ENCODE assay signal across 17 cellular contexts in genomic region chr14:70897475-70897874, GRCh38. TPM values are rescaled to one million over a fixed set of nuclear protein-coding genes. Genes with fewer than 3 reads are reported as not detected.
DNase-seq lines count a peak whose midpoint lies in the region; ATAC-seq and TF ChIP-seq lines count a peak whose summit lies in the region.
"Had no signal": no experiment of that assay in that cellular context is flagged by ENCODE, and none has a peak within 500 bp of the region (broad histone marks: within the 10 kb centered on the region; RNA-seq: fewer than 3 reads in every experiment).

No MANE protein-coding gene starts in this region.

- peaks cover 5% of the 10 kb centered on the region for H3K27me3 Mint-ChIP-seq in Caco-2 (ENCODE audit: insufficient read depth, unreplicated experiment)

- H3K4me3 ChIP-seq in heart left ventricle (no peak overlapping the region), cardiac fibroblast (replicated peaks in 1 of 2; ENCODE audit: low read depth in 2 of 2, low read length in 2 of 2) (no peak overlapping the region), mesenchymal stem cell (ENCODE audit: insufficient read depth in 1 of 2, low read depth in 1 of 2, low read length in 2 of 2) (peak overlapping the region in 1 of 2 experiments; percentile 38), transverse colon (no peak overlapping the region), Caco-2 (ENCODE audit: low read depth, low read length) (no peak overlapping the region)
- H3K4me3 ChIP-seq: A549, prostate gland had no signal

- no peaks in the 10 kb centered on the region for H3K36me3 Mint-ChIP-seq in Caco-2 (ENCODE audit: insufficient read depth, unreplicated experiment)

- H3K27me3 ChIP-seq in heart left ventricle = no peaks in the 10 kb centered on the region
- H3K27me3 ChIP-seq in mesenchymal stem cell (ENCODE audit: control insufficient read depth in 1 of 2, insufficient read depth in 1 of 2, low read length in 2 of 2) = no peaks in the 10 kb centered on the region
- H3K27me3 ChIP-seq in transverse colon = no peaks in the 10 kb centered on the region
- H3K27me3 ChIP-seq in Caco-2 (replicated peaks; ENCODE audit: control insufficient read depth, insufficient read depth, low read length) = no peaks in the 10 kb centered on the region

- no peaks in the 10 kb centered on the region for H3K9me3 Mint-ChIP-seq in Caco-2 (ENCODE audit: unreplicated experiment)

- H3K18ac ChIP-seq in mesenchymal stem cell (ENCODE audit: low read depth in 1 of 2, low read length in 2 of 2) = peak overlapping the region in 1 of 2 experiments; percentile 50

- H2BK12ac ChIP-seq in mesenchymal stem cell (ENCODE audit: low read length in 2 of 2) = no peak overlapping the region

- H3K4me3 Mint-ChIP-seq in Caco-2 (ENCODE audit: unreplicated experiment) = no peak overlapping the region

- intact Hi-C loops in heart left ventricle (cut with DNase I) = no loop called here
- intact Hi-C loops in cardiac septum (cut with DNase I) = no loop called here
- intact Hi-C loops in transverse colon (cut with DNase I; ENCODE audit: low total_unique reads) = no loop called here
- intact Hi-C loops in Caco-2 (cut with micrococcal nuclease; ENCODE audit: unreplicated experiment) = no loop called here

- H3K23ac ChIP-seq in mesenchymal stem cell (ENCODE audit: low read length in 2 of 2) = no peak overlapping the region

- H2BK120ac ChIP-seq in mesenchymal stem cell (ENCODE audit: low read depth, low read length) = no peak overlapping the region

- H3K9ac ChIP-seq in mesenchymal stem cell (ENCODE audit: low read length) = peak overlapping the region; percentile 16

- CTCF ChIA-PET in Caco-2 (lab: Charles Lee) = interaction anchor here (0.7 to 1.3 kb wide), 2 partner anchors 10 to 329 kb away, joined by 3 to 4 read pairs; partner anchors contain the start of gene PCNX1

- H3K4ac ChIP-seq in mesenchymal stem cell (ENCODE audit: low read depth in 1 of 2, low read length in 2 of 2) = no peak overlapping the region

- no peak for TF ChIP-seq EP300 in transverse colon (IDR thresholded peaks at IDR 0.05; ENCODE audit: low read depth)

- H4K8ac ChIP-seq in mesenchymal stem cell (ENCODE audit: low read length) = no peak overlapping the region

- no peak overlapping the region for H3K27ac Mint-ChIP-seq in Caco-2 (ENCODE audit: unreplicated experiment)

- peaks cover 15% of the 10 kb centered on the region for H3K4me1 Mint-ChIP-seq in Caco-2 (ENCODE audit: low read depth, unreplicated experiment)

- in situ Hi-C loops in transverse colon (cut with MboI; ENCODE audit: low pct_ligation_motif_present in 1 of 4, low pct_unique_long_range_greater_than_20kb in 1 of 4, low sequenced_read_pairs in 3 of 4) = no loop called here

- H3K27ac ChIP-seq in heart left ventricle (peak overlapping the region in 1 of 12 donors; percentile 79), mesenchymal stem cell (ENCODE audit: low read length, poor library complexity, severe bottlenecking) (no peak overlapping the region), transverse colon (peak overlapping the region; percentile 65 to 68 (median 68))
- H3K27ac ChIP-seq: A549, prostate gland, VCaP had no signal

- H4K91ac ChIP-seq in mesenchymal stem cell (ENCODE audit: low read length) = no peak overlapping the region

- TF ChIP-seq POLR2A in heart left ventricle (IDR thresholded peaks at IDR 0.05) = no peak
- TF ChIP-seq POLR2A in transverse colon (IDR thresholded peaks at IDR 0.05) = no peak

- no peak overlapping the region for H2BK15ac ChIP-seq in mesenchymal stem cell (ENCODE audit: low read depth, poor library complexity, severe bottlenecking)

- POLR2A ChIA-PET in Caco-2 (lab: Charles Lee) = no interaction called here

- 51 to 64% (median 57%) methylated on average over 2 of the region's 2 CpGs for WGBS in heart left ventricle, 4 donors
- WGBS in mesenchymal stem cell = 71% methylated on average over 2 of the region's 2 CpGs
- 32 to 66% methylated on average over 2 of the region's 2 CpGs for WGBS in transverse colon (ENCODE audit: low coverage in 1 of 2), 2 donors

- DNase-seq in heart left ventricle = no peak
- DNase-seq in cardiac septum (ENCODE audit: low spot score) = no peak
- peak; percentile 56 to 76 for DNase-seq in cardiac fibroblast (ENCODE audit: low read depth in 2 of 2)
- DNase-seq in mesenchymal stem cell = peak; percentile 47
- DNase-seq in transverse colon = no peak
- DNase-seq in activated CD4-positive, alpha-beta T cell treated with anti-CD3 and anti-CD28 coated beads, Interleukin-2, amount 50 U/mL, for 1 hour = no peak
- no peak for DNase-seq in Caco-2
- no peak for DNase-seq in cerebellum (ENCODE audit: low spot score)
- DNase-seq: activated effector memory CD4-positive, alpha-beta T cell treated with anti-CD3 and anti-CD28 coated beads, Interleukin-2, amount 50 U/mL, for 16 hours; caudate nucleus; COR-L47; NCI-H187; NCI-H510A treated with DMSO at 0.1 percent for 48 hours; OCI-M1 had no signal

- no peak overlapping the region for H3K4me2 ChIP-seq in mesenchymal stem cell (ENCODE audit: low read length, poor library complexity, severe bottlenecking)
- H3K4me2 ChIP-seq: A549 had no signal

- H3K4me1 ChIP-seq in heart left ventricle = peaks cover 0 to 33% (median 0%) of the 10 kb centered on the region in 12 donors
- H3K4me1 ChIP-seq in mesenchymal stem cell (ENCODE audit: control insufficient read depth, insufficient read depth, low read depth, low read length) = peaks cover 7% of the 10 kb centered on the region
- H3K4me1 ChIP-seq in transverse colon = peaks cover 0 to 4% (median 1%) of the 10 kb centered on the region in 4 donors
- no peaks in the 10 kb centered on the region for H3K4me1 ChIP-seq in Caco-2
- H3K4me1 ChIP-seq: prostate gland had no signal

- H3K79me1 ChIP-seq in mesenchymal stem cell (replicated peaks; ENCODE audit: low read length, poor library complexity, severe bottlenecking) = no peaks in the 10 kb centered on the region

- peak in 3 of 4 donors; percentile 26 to 41 (median 33) for ATAC-seq in heart left ventricle
- ATAC-seq: A549 had no signal

- TF ChIP-seq CTCF in heart left ventricle (IDR thresholded peaks at IDR 0.05) (no peak), cardiac fibroblast (IDR thresholded peaks at IDR 0.05; ENCODE audit: low read depth, low read length) (no peak), transverse colon (IDR thresholded peaks at IDR 0.05) (no peak), Caco-2 (IDR thresholded peaks at IDR 0.05; ENCODE audit: insufficient read depth in 1 of 2, low read depth in 1 of 2, low read length in 1 of 2, severe bottlenecking in 1 of 2, unreplicated experiment in 1 of 2) (no peak)

- H3K9me3 ChIP-seq in heart left ventricle = no peaks in the 10 kb centered on the region
- H3K9me3 ChIP-seq in mesenchymal stem cell (ENCODE audit: control insufficient read depth, low read length) = no peaks in the 10 kb centered on the region
- H3K9me3 ChIP-seq in transverse colon = no peaks in the 10 kb centered on the region
- no peaks in the 10 kb centered on the region for H3K9me3 ChIP-seq in Caco-2
- H3K9me3 ChIP-seq: A549, prostate gland had no signal

- no peak overlapping the region for H3K14ac ChIP-seq in mesenchymal stem cell (ENCODE audit: low read length in 2 of 2)

- BruUV-seq in Caco-2 (replicated peaks; lab: Mats Ljungman, UMichigan) = no TSS peak

- no peak overlapping the region for H2BK5ac ChIP-seq in mesenchymal stem cell (ENCODE audit: low read depth, low read length, poor library complexity, severe bottlenecking)

- no peak overlapping the region for H2AK5ac ChIP-seq in mesenchymal stem cell (ENCODE audit: low read length, severe bottlenecking)

- no peaks in the 10 kb centered on the region for H3K36me3 ChIP-seq in heart left ventricle
- no peaks in the 10 kb centered on the region for H3K36me3 ChIP-seq in mesenchymal stem cell (ENCODE audit: control insufficient read depth in 1 of 2, insufficient read depth in 2 of 2, low read depth in 1 of 2, low read length in 2 of 2)
- no peaks in the 10 kb centered on the region for H3K36me3 ChIP-seq in transverse colon
- no peaks in the 10 kb centered on the region for H3K36me3 ChIP-seq in Caco-2 (ENCODE audit: control insufficient read depth, insufficient read depth, low read length)
- H3K36me3 ChIP-seq: prostate gland had no signal

- H2AFZ ChIP-seq in mesenchymal stem cell (ENCODE audit: low read depth, low read length) = no peak overlapping the region

RNA-seq across cellular contexts. Expression of gene PCNX1, which starts 9.8 kb away (rescaled TPM):
- total RNA-seq in heart left ventricle (10 to 100 TPM; 36.3 to 64.7 (median 53.4) TPM), cardiac septum (46.2 TPM), transverse colon (10 to 100 TPM; 15.0 to 64.6 (median 46.0) TPM), Caco-2 (2022) (29.0 and 37.4 TPM in 2 replicates), cerebellum (130 TPM)
- 10 to 100 TPM in 1 of 2 donors, 1 to 10 TPM in 1; 6.1 to 11.7 TPM for polyA plus RNA-seq in heart left ventricle
- 23.8 TPM for polyA plus RNA-seq in mesenchymal stem cell (2013, experiment 1 of 2)
- polyA plus RNA-seq in mesenchymal stem cell (2013, experiment 2 of 2) = 22.4 TPM

Comparison
In these comparisons a context has a peak if more than half of its experiments do, and no peak if none do; other contexts are left out.
1. DNase-seq: peak in cardiac fibroblast (2 of 2) and mesenchymal stem cell (single experiment); none in heart left ventricle (0 of 5), cardiac septum (single experiment), transverse colon (single experiment), activated CD4-positive, alpha-beta T cell treated with anti-CD3 and anti-CD28 coated beads, Interleukin-2, amount 50 U/mL, for 1 hour (single experiment), Caco-2 (0 of 2) and cerebellum (single experiment).